ENCODE assay signal across 1 cellular context in the genomic region with DNA sequence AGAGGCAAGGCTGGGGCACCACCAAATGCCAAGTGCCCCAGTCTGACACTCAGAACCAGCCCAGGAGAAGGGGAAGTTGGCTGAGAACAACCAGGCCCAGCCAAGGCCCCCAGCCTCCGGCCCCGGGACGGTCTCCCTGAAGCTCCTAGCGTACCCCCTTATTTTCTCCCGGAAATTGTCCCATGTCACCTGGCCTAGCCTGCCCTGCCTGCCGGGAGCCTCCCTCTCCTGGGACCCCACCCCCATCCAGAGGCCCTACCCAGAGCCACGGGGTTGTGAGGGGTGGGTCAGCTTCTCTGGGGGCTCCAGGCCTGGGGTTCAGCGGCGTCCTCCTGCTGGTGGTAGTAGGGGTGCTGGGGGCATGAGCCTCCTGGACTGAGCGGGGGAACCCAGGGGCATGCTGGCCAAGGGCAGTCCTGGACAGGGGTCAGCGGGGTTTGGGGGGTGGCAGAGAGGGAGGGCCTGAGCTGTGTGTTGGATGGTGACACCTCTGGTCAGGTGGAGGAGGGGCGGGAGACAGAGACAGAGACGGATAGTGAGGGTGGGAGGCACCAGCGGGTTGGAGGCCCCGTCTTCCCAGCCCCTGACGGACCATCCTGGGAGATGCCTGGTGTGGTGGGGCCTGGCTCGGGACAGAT.
TF ChIP-seq lines count a peak whose summit lies in the region.

No MANE protein-coding gene starts in this region.

TF ChIP-seq in H1, 55 proteins besides CTCF, POLR2A, EP300 and RAD21:
- TF ChIP-seq SRF (IDR thresholded peaks at IDR 0.05; ENCODE audit: low read depth, low read length): no peak
- TF ChIP-seq EGR1 (IDR thresholded peaks at IDR 0.05; ENCODE audit: borderline replicate concordance, low read depth, low read length): no peak
- TF ChIP-seq FOSL1 (IDR thresholded peaks at IDR 0.05; ENCODE audit: insufficient read depth, low read depth, low read length): no peak
- no peak for TF ChIP-seq RBBP5 (IDR thresholded peaks at IDR 0.05; ENCODE audit: borderline replicate concordance, low read depth, low read length)
- no peak for TF ChIP-seq SAP30 (IDR thresholded peaks at IDR 0.05; ENCODE audit: insufficient read depth, insufficient replicate concordance, low read length)
- TF ChIP-seq RFX5 (IDR thresholded peaks at IDR 0.05; ENCODE audit: borderline replicate concordance, low read depth, low read length): no peak
- TF ChIP-seq POLR2AphosphoS5 (IDR thresholded peaks at IDR 0.05; ENCODE audit: low read depth, low read length): no peak
- no peak for TF ChIP-seq MAFK (IDR thresholded peaks at IDR 0.05; ENCODE audit: low read depth, low read length)
- TF ChIP-seq CREB1 (IDR thresholded peaks at IDR 0.05): no peak
- TF ChIP-seq GTF2F1 (IDR thresholded peaks at IDR 0.05; ENCODE audit: borderline replicate concordance, low read depth, low read length): no peak
- no peak for TF ChIP-seq NRF1 (IDR thresholded peaks at IDR 0.05; ENCODE audit: low read depth, low read length)
- TF ChIP-seq, protein P1, sequence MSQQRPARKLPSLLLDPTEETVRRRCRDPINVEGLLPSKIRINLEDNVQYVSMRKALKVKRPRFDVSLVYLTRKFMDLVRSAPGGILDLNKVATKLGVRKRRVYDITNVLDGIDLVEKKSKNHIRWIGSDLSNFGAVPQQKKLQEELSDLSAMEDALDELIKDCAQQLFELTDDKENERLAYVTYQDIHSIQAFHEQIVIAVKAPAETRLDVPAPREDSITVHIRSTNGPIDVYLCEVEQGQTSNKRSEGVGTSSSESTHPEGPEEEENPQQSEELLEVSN (IDR thresholded peaks at IDR 0.05): no peak
- TF ChIP-seq BCL11A (IDR thresholded peaks at IDR 0.05; ENCODE audit: low read depth in 2 of 2, low read length in 2 of 2): no peak
- no peak for TF ChIP-seq GABPA (IDR thresholded peaks at IDR 0.05; ENCODE audit: borderline replicate concordance, insufficient read depth, low read length)
- TF ChIP-seq KDM5A (IDR thresholded peaks at IDR 0.05; ENCODE audit: low read length): no peak
- no peak for TF ChIP-seq YY1 (IDR thresholded peaks at IDR 0.05; ENCODE audit: low read depth, low read length)
- TF ChIP-seq RNF2 (IDR thresholded peaks at IDR 0.05; ENCODE audit: borderline replicate concordance, low read depth, low read length, missing control alignments, poor library complexity, severe bottlenecking): no peak
- TF ChIP-seq SP4 (IDR thresholded peaks at IDR 0.05; ENCODE audit: low read length): no peak
